In genomic region chr10:15266117-15266516, GRCh38 we compare ENCODE assay signal across 29 cellular contexts.
"Had no signal": no experiment of that assay in that cellular context is flagged by ENCODE, and none has a peak within 500 bp of the region (broad histone marks: within the 10 kb centered on the region; RNA-seq: fewer than 3 reads in every experiment).

No MANE protein-coding gene starts in this region.

- DNase-seq: naive thymus-derived CD4-positive, alpha-beta T cell; natural killer cell; occipital lobe; ovary; psoas muscle; right cardiac atrium; right lobe of liver; sigmoid colon; small intestine; stimulated activated CD4-positive, alpha-beta T cell treated with anti-CD3 and anti-CD28 coated beads, Interleukin-12 subunit alpha, Interleukin-12 subunit beta, amount 100 ng/mL, for 4 hours; stimulated activated CD4-positive, alpha-beta T cell treated with anti-CD3 and anti-CD28 coated beads, Interleukin-1b, Interleukin-23, amount 100 ng/mL, for 48 hours; stimulated activated CD4-positive, alpha-beta T cell treated with anti-CD3 and anti-CD28 coated beads, Interleukin-4, amount 100 ng/mL, for 1 hour; stimulated activated CD4-positive, alpha-beta T cell treated with anti-CD3 and anti-CD28 coated beads, Interleukin-4, amount 100 ng/mL, for 4 hours; stimulated activated CD8-positive, alpha-beta memory T cell treated with anti-CD3 and anti-CD28 coated beads, Interleukin-4, amount 100 ng/mL, for 48 hours; stimulated activated naive CD4-positive, alpha-beta T cell; stimulated activated naive CD8-positive, alpha-beta T cell treated with anti-CD3 and anti-CD28 coated beads, Interleukin-15, amount 100 ng/mL, for 72 hours; stimulated activated naive CD8-positive, alpha-beta T cell treated with anti-CD3 and anti-CD28 coated beads, Interleukin-15, Interleukin-2, amounts not matched to agents 100 U/mL and 50 U/mL, for 24 hours; substantia nigra; testis; trophoblast cell; upper lobe of left lung; uterus had no signal

- H3K36me3 ChIP-seq: ovary, right lobe of liver, suprapubic skin, upper lobe of left lung, uterus had no signal

- H3K4me1 Mint-ChIP-seq: naive thymus-derived CD4-positive, alpha-beta T cell; natural killer cell; nephron; neural crest cell; stimulated activated memory B cell treated with anti-CD40 and anti-IgM and Interleukin-4, amounts not matched to agents 10 μg/mL and 1 μg/mL and 100 μg/mL, for 72 hours; stimulated activated naive CD8-positive, alpha-beta T cell treated with anti-CD3 and anti-CD28 coated beads, Interleukin-15, amount 100 ng/mL, for 72 hours had no signal

- H3K9ac ChIP-seq: parathyroid adenoma had no signal

- H3K36me3 Mint-ChIP-seq: natural killer cell; stimulated activated memory B cell treated with anti-CD40 and anti-IgM and Interleukin-4, amounts not matched to agents 10 μg/mL and 1 μg/mL and 100 μg/mL, for 72 hours had no signal

- ATAC-seq: naive thymus-derived CD4-positive, alpha-beta T cell; natural killer cell; psoas muscle; right cardiac atrium; stimulated activated memory B cell treated with anti-CD40 and anti-IgM and Interleukin-4, amounts not matched to agents 10 μg/mL and 1 μg/mL and 100 μg/mL, for 72 hours; stimulated activated naive CD8-positive, alpha-beta T cell treated with anti-CD3 and anti-CD28 coated beads, Interleukin-15, amount 100 ng/mL, for 72 hours; stimulated activated naive CD8-positive, alpha-beta T cell treated with anti-CD3 and anti-CD28 coated beads, Interleukin-15, Interleukin-2, amounts not matched to agents 100 U/mL and 50 U/mL, for 24 hours had no signal

- H3K9me3 ChIP-seq: psoas muscle, right lobe of liver, testis, upper lobe of left lung, uterus had no signal

- H3K4me3 Mint-ChIP-seq: naive thymus-derived CD4-positive, alpha-beta T cell; natural killer cell; nephron; neural crest cell; stimulated activated memory B cell treated with anti-CD40 and anti-IgM and Interleukin-4, amounts not matched to agents 10 μg/mL and 1 μg/mL and 100 μg/mL, for 72 hours; stimulated activated naive CD8-positive, alpha-beta T cell treated with anti-CD3 and anti-CD28 coated beads, Interleukin-15, amount 100 ng/mL, for 72 hours had no signal

- H2AFZ ChIP-seq: parathyroid adenoma had no signal

- H3K4me3 ChIP-seq: ovary, psoas muscle, right lobe of liver, sigmoid colon, suprapubic skin, testis, tibial nerve, upper lobe of left lung, uterus had no signal

- H3K27me3 ChIP-seq: ovary, right lobe of liver, sigmoid colon, suprapubic skin, testis, tibial nerve, upper lobe of left lung, uterus had no signal

- H3K27me3 Mint-ChIP-seq: progenitor cell of endocrine pancreas; stimulated activated naive CD8-positive, alpha-beta T cell treated with anti-CD3 and anti-CD28 coated beads, Interleukin-15, amount 100 ng/mL, for 72 hours had no signal

- H3K4me1 ChIP-seq: parathyroid adenoma, psoas muscle, right lobe of liver, sigmoid colon, suprapubic skin, testis, upper lobe of left lung, uterus had no signal

- H3K27ac ChIP-seq: ovary, parathyroid adenoma, psoas muscle, right lobe of liver, sigmoid colon, suprapubic skin, testis, tibial nerve, upper lobe of left lung, uterus had no signal

- H3K27ac Mint-ChIP-seq: natural killer cell; nephron; progenitor cell of endocrine pancreas; stimulated activated memory B cell treated with anti-CD40 and anti-IgM and Interleukin-4, amounts not matched to agents 10 μg/mL and 1 μg/mL and 100 μg/mL, for 72 hours; stimulated activated naive CD8-positive, alpha-beta T cell treated with anti-CD3 and anti-CD28 coated beads, Interleukin-15, amount 100 ng/mL, for 72 hours had no signal

- H3K9me3 Mint-ChIP-seq: natural killer cell; stimulated activated memory B cell treated with anti-CD40 and anti-IgM and Interleukin-4, amounts not matched to agents 10 μg/mL and 1 μg/mL and 100 μg/mL, for 72 hours had no signal
